9 cellular contexts compared by ENCODE assay signal in genomic region chr3:10344147-10344943, GRCh38. TPM values are rescaled to one million over a fixed set of nuclear protein-coding genes. Genes with fewer than 3 reads are reported as not detected.
DNase-seq lines count a peak whose midpoint lies in the region; ATAC-seq and TF ChIP-seq lines count a peak whose summit lies in the region.
"Had no signal": no experiment of that assay in that cellular context is flagged by ENCODE, and none has a peak within 500 bp of the region (broad histone marks: within the 10 kb centered on the region; RNA-seq: fewer than 3 reads in every experiment).

No MANE protein-coding gene starts in this region.

- peak; percentile 2 for DNase-seq in DMS79 (lab: John Stamatoyannopoulos, UW)
- peak; percentile 79 for DNase-seq in WTC11 (ENCODE audit: low spot score)
- peak; percentile 30 to 61 for DNase-seq in breast epithelium (ENCODE audit: low spot score in 2 of 2)
- DNase-seq in left kidney (ENCODE audit: low read depth, low spot score): peak; percentile 66
- DNase-seq in stimulated activated CD4-positive, alpha-beta T cell treated with anti-CD3 and anti-CD28 coated beads, TNF-alpha, amount 100 ng/mL, for 48 hours (ENCODE audit: low read depth in 3 of 3): peak in 2 of 3 donors; percentile 14 to 34
- no peak for DNase-seq in NCI-H146 treated with DMSO at 0.1 percent for 48 hours (lab: John Stamatoyannopoulos, UW; ENCODE audit: unreplicated experiment)

- H3K36me3 ChIP-seq in KMS-11 (ENCODE audit: insufficient read depth) (no peaks in the 10 kb centered on the region), breast epithelium (no peaks in the 10 kb centered on the region)

- no peaks in the 10 kb centered on the region for H3K27me3 ChIP-seq in KMS-11 (ENCODE audit: insufficient read depth, low read depth)
- H3K27me3 ChIP-seq in breast epithelium: no peaks in the 10 kb centered on the region

- TF ChIP-seq CTCF in KMS-11 (conservative IDR thresholded peaks at IDR 0.05; ENCODE audit: low read depth, low read length) (peak; percentile 82), WTC11 (IDR thresholded peaks at IDR 0.05) (peak; percentile 87), breast epithelium (IDR thresholded peaks at IDR 0.05) (peak; percentile 72 to 81 (median 74))

- no peak overlapping the region for H3K27ac ChIP-seq in KMS-11
- H3K27ac ChIP-seq in breast epithelium: no peak overlapping the region

- POLR2A ChIA-PET in WTC11 (lab: Charles Lee): no interaction called here

- no peaks in the 10 kb centered on the region for H4K20me1 ChIP-seq in KMS-11 (ENCODE audit: insufficient read depth)

- H3K36me3 Mint-ChIP-seq in WTC11: no peaks in the 10 kb centered on the region

- H3K4me2 ChIP-seq in KMS-11: no peak overlapping the region

- no peak for TF ChIP-seq POLR2A in breast epithelium (IDR thresholded peaks at IDR 0.05)

- CTCF ChIA-PET in WTC11 (lab: Charles Lee): interaction anchor here (0.6 to 1.8 kb wide), 37 partner anchors 10 to 396 kb away, joined by 3 to 14 read pairs (median 4); partner anchors contain the start of gene SEC13

- intact Hi-C loops in breast epithelium (cut with DNase I; ENCODE audit: low total_unique reads): no loop called here

- H3K4me3 ChIP-seq in KMS-11 (IDR thresholded peaks at IDR 0.05; ENCODE audit: insufficient read depth, low read depth, low read length): no peak overlapping the region
- H3K4me3 ChIP-seq in breast epithelium: no peak overlapping the region

- H3K27ac Mint-ChIP-seq in WTC11: no peak overlapping the region
- H3K27ac Mint-ChIP-seq: T-helper 1 cell treated with Interleukin-12 subunit alpha and Interleukin-12 subunit beta and Interleukin-4 antibody, amounts not matched to agents 30 μg/mL and 1 μg/mL, for 36 hours had no signal

- no peaks in the 10 kb centered on the region for H3K4me1 ChIP-seq in KMS-11 (ENCODE audit: low read depth, poor library complexity, severe bottlenecking)
- no peaks in the 10 kb centered on the region for H3K4me1 ChIP-seq in breast epithelium

- peak; percentile 80 for ATAC-seq in WTC11
- no peak for ATAC-seq in HG03196 (IDR thresholded peaks at IDR 0.05; ENCODE audit: unreplicated experiment)

- no peaks in the 10 kb centered on the region for H3K9me3 ChIP-seq in breast epithelium

- H3K9ac ChIP-seq in KMS-11: no peak overlapping the region

- H3K4me1 Mint-ChIP-seq in WTC11: no peaks in the 10 kb centered on the region

- no peaks in the 10 kb centered on the region for H3K79me2 ChIP-seq in KMS-11 (ENCODE audit: insufficient read depth, low read depth)

- H3K27me3 Mint-ChIP-seq in WTC11 (ENCODE audit: low read depth): no peaks in the 10 kb centered on the region

- no peaks in the 10 kb centered on the region for H3K9me3 Mint-ChIP-seq in WTC11
- H3K9me3 Mint-ChIP-seq: T-helper 1 cell treated with Interleukin-12 subunit alpha and Interleukin-12 subunit beta and Interleukin-4 antibody, amounts not matched to agents 30 μg/mL and 1 μg/mL, for 36 hours had no signal

- H3K4me3 Mint-ChIP-seq in WTC11: no peak overlapping the region
- H3K4me3 Mint-ChIP-seq: T-helper 1 cell treated with Interleukin-12 subunit alpha and Interleukin-12 subunit beta and Interleukin-4 antibody, amounts not matched to agents 30 μg/mL and 1 μg/mL, for 36 hours had no signal

- H2AFZ ChIP-seq in KMS-11 (ENCODE audit: low read depth): no peak overlapping the region

TF ChIP-seq in WTC11, 78 proteins besides CTCF, POLR2A, EP300 and RAD21 (continues in another document):
- TF ChIP-seq IRF2 (CRISPR knock-in tag; IDR thresholded peaks at IDR 0.05; ENCODE audit: borderline replicate concordance, low read depth) (no peak), ZSCAN18 (CRISPR knock-in tag; IDR thresholded peaks at IDR 0.05) (no peak), FOXP4 (CRISPR knock-in tag; IDR thresholded peaks at IDR 0.05) (no peak), USF1 (CRISPR knock-in tag; IDR thresholded peaks at IDR 0.05) (no peak), ZNF219 (CRISPR knock-in tag; IDR thresholded peaks at IDR 0.05; ENCODE audit: borderline replicate concordance) (no peak), E2F4 (CRISPR knock-in tag; IDR thresholded peaks at IDR 0.05; ENCODE audit: borderline replicate concordance, low read depth) (no peak), JUN (CRISPR knock-in tag; IDR thresholded peaks at IDR 0.05) (no peak), ZBTB21 (CRISPR knock-in tag; IDR thresholded peaks at IDR 0.05; ENCODE audit: borderline replicate concordance) (no peak), ZBTB43 (CRISPR knock-in tag; IDR thresholded peaks at IDR 0.05) (no peak), TCF7 (CRISPR knock-in tag; IDR thresholded peaks at IDR 0.05; ENCODE audit: low read depth) (no peak), KAT7 (CRISPR knock-in tag; IDR thresholded peaks at IDR 0.05; ENCODE audit: borderline replicate concordance) (no peak), RORB (CRISPR knock-in tag; IDR thresholded peaks at IDR 0.05) (no peak), SMAD3 (CRISPR knock-in tag; IDR thresholded peaks at IDR 0.05; ENCODE audit: borderline replicate concordance) (no peak), MYBL2 (CRISPR knock-in tag; IDR thresholded peaks at IDR 0.05) (no peak)

RNA-seq across cellular contexts. Expression of gene SEC13, which starts 23.4 kb away (rescaled TPM):
- total RNA-seq in WTC11 (2021) (121 to 139 TPM (median 132 TPM) in 3 replicates), breast epithelium (100 to 1,000 TPM in 1 of 3 donors, 10 to 100 TPM in 2; 80.2 to 111 (median 87.7) TPM)

RNA-seq across cellular contexts. Expression of gene GHRL, which starts 51.6 kb away (rescaled TPM):
- total RNA-seq in WTC11 (2021): 0.34 to 0.35 TPM in 2 of 3 replicates, not detected in the other
- total RNA-seq in breast epithelium: 1 to 10 TPM in 1 of 3 donors, under 1 TPM in 1, not detected in 1; 0.66 to 1.0 TPM
